ENCODE assay signal across 9 cellular contexts in genomic region chr6:29793036-29793356, GRCh38. TPM values are rescaled to one million over a fixed set of nuclear protein-coding genes. Genes with fewer than 3 reads are reported as not detected.
A peak's percentile ranks its signal among the peaks of the same experiment; 100 is the strongest.
DNase-seq lines count a peak whose midpoint lies in the region; ATAC-seq, FAIRE-seq and TF ChIP-seq lines count a peak whose summit lies in the region.
"Had no signal": no experiment of that assay in that cellular context is flagged by ENCODE, and none has a peak within 500 bp of the region (broad histone marks: within the 10 kb centered on the region; RNA-seq: fewer than 3 reads in every experiment).

No MANE protein-coding gene starts in this region.

- ATAC-seq in GM18867 (IDR thresholded peaks at IDR 0.05; ENCODE audit: unreplicated experiment) = no peak
- no peak for ATAC-seq in GM21737 (IDR thresholded peaks at IDR 0.05; ENCODE audit: unreplicated experiment)
- ATAC-seq in HG03571 (IDR thresholded peaks at IDR 0.05; ENCODE audit: unreplicated experiment) = no peak

- in situ Hi-C loops in Caki2 (cut with HindIII; ENCODE audit: low pct_unique_long_range_greater_than_20kb, low sequenced_read_pairs) = no loop called here

- FAIRE-seq in GM12891 (lab: Jason Lieb, UNC) = no peak

- CTCF ChIA-PET in RWPE1 (lab: Yijun Ruan, JAX) = interaction anchor here (0.5 to 1.3 kb wide), 2 partner anchors 24 to 55 kb away, joined by 3 to 7 read pairs; no protein-coding TSS in a partner anchor

- no peak for TF ChIP-seq EP300 in sigmoid colon (IDR thresholded peaks at IDR 0.05)

- H3K27ac ChIP-seq in RWPE1 = peak overlapping the region; percentile 85
- no peak overlapping the region for H3K27ac ChIP-seq in sigmoid colon

- POLR2A ChIA-PET in RWPE1 (lab: Yijun Ruan, JAX; ENCODE audit: low non-redundant PET) = no interaction called here

- DNase-seq in Caki2 (ENCODE audit: low read depth) (peak; percentile 32), RWPE1 (ENCODE audit: low spot score) (no peak), foreskin fibroblast (no peak), sigmoid colon (no peak), GM12891 (ENCODE audit: insufficient read length, low spot score) (no peak)
- DNase-seq: NK-92 treated with Interleukin-12 subunit alpha and Interleukin-12 subunit beta, amount 100 ng/mL, for 24 hours had no signal

- no peak for TF ChIP-seq POLR2A in sigmoid colon (IDR thresholded peaks at IDR 0.05)
- no peak for TF ChIP-seq POLR2A in GM12891 (IDR thresholded peaks at IDR 0.05; ENCODE audit: low read depth, low read length)

- peaks cover 0 to 34% (median 0%) of the 10 kb centered on the region in 3 donors for H3K27me3 ChIP-seq in sigmoid colon

- intact Hi-C loops in sigmoid colon (cut with DNase I) = loop anchor here (10.0 kb wide), 1 partner anchor 58 kb away; no protein-coding TSS in a partner anchor

- H3K4me3 ChIP-seq in foreskin fibroblast (ENCODE audit: low read depth in 1 of 2, low read length in 2 of 2) (peak overlapping the region; percentile 44 to 52), sigmoid colon (peak overlapping the region; percentile 43 to 63 (median 51))

- 35 to 36% methylated on average over 11 of the region's 11 CpGs for WGBS in sigmoid colon, 2 donors

- H3K4me1 ChIP-seq in sigmoid colon = peaks cover 0 to 18% (median 14%) of the 10 kb centered on the region in 4 donors

- no peaks in the 10 kb centered on the region for H3K9me3 ChIP-seq in sigmoid colon

- TF ChIP-seq CTCF in RWPE1 (conservative IDR thresholded peaks at IDR 0.05; ENCODE audit: low read depth) (no peak), foreskin fibroblast (IDR thresholded peaks at IDR 0.05; ENCODE audit: low read depth, low read length) (no peak), sigmoid colon (IDR thresholded peaks at IDR 0.05) (no peak)

- H3K36me3 ChIP-seq in sigmoid colon = no peaks in the 10 kb centered on the region

TF ChIP-seq in GM12891, 5 proteins besides CTCF, POLR2A, EP300 and RAD21:
- TF ChIP-seq POU2F2 (IDR thresholded peaks at IDR 0.05; ENCODE audit: low read depth, low read length) = no peak
- no peak for TF ChIP-seq POLR2AphosphoS5 (IDR thresholded peaks at IDR 0.05; ENCODE audit: low read depth, low read length)
- no peak for TF ChIP-seq TAF1 (IDR thresholded peaks at IDR 0.05; ENCODE audit: low read depth, low read length)
- TF ChIP-seq SPI1 (IDR thresholded peaks at IDR 0.05; ENCODE audit: low read depth, low read length) = no peak
- no peak for TF ChIP-seq PAX5 (IDR thresholded peaks at IDR 0.05; ENCODE audit: insufficient read depth, low read length, severe bottlenecking)

RNA-seq across cellular contexts. Expression of gene HLA-G, which starts 34.6 kb away (rescaled TPM):
- not detected in 2 replicates for total RNA-seq in Caki2 (2014; rRNA removed; shearing (Covaris generic); ENCODE audit: low replicate concordance)
- total RNA-seq in sigmoid colon = not detected
- under 1 TPM in 1 of 3 donors, not detected in 2; 0.09 TPM for polyA plus RNA-seq in sigmoid colon
- polyA plus RNA-seq in GM12891 (2012; ENCODE audit: low read depth, missing spikeins) = 0.44 TPM
